Comparison of ENCODE assay signal across 8 cellular contexts in genomic region chr17:64808178-64808977, GRCh38.
A peak's percentile ranks its signal among the peaks of the same experiment; 100 is the strongest.
DNase-seq lines count a peak whose midpoint lies in the region; ATAC-seq, FAIRE-seq and TF ChIP-seq lines count a peak whose summit lies in the region.
"Not testable (repeated sequence)": the region's sequence is repeated elsewhere in the genome, so short reads cannot be mapped to it uniquely, and the experiment has no call there.

No MANE protein-coding gene starts in this region.

- POLR2A ChIA-PET in endothelial cell of umbilical vein (lab: Charles Lee) = not testable (repeated sequence)

- not testable (repeated sequence) for H3K4me3 Mint-ChIP-seq in neural crest cell
- H3K4me3 Mint-ChIP-seq in stimulated activated naive CD8-positive, alpha-beta T cell treated with anti-CD3 and anti-CD28 coated beads, Interleukin-15, Interleukin-2, amounts not matched to agents 100 ng/mL and 50 ng/mL, for 24 hours = peak overlapping the region; percentile 26

- DNase-seq in ELR (ENCODE audit: low read depth) (peak; percentile 84), HK-2 (ENCODE audit: unreplicated experiment) (peak; percentile 61), NOMO-1 treated with dmso at 0.1 percent for 144 hours (lab: John Stamatoyannopoulos, UW; ENCODE audit: unreplicated experiment) (peak; percentile 16), endothelial cell of umbilical vein (ENCODE audit: low read depth, low spot score) (peak; percentile 74)
- DNase-seq in activated CD8-positive, alpha-beta memory T cell treated with anti-CD3 and anti-CD28 coated beads, Interleukin-2, amount 50 U/mL, for 24 hours (ENCODE audit: extremely low read depth) = peak; percentile 21
- not testable (repeated sequence) for DNase-seq in neural crest cell (ENCODE audit: low read depth, low spot score)

- H3K79me2 ChIP-seq in endothelial cell of umbilical vein (ENCODE audit: control insufficient read depth, insufficient read depth, low read length) = not testable (repeated sequence)

- not testable (repeated sequence) for H3K36me3 ChIP-seq in endothelial cell of umbilical vein (ENCODE audit: control insufficient read depth in 2 of 2, extremely low read depth in 1 of 2, insufficient read depth in 2 of 2, low read length in 2 of 2)

- not testable (repeated sequence) for H3K4me3 ChIP-seq in endothelial cell of umbilical vein (replicated peaks in 1 of 3; ENCODE audit: insufficient read depth in 1 of 3, low read depth in 1 of 3, low read length in 3 of 3)

- dilution Hi-C loops in endothelial cell of umbilical vein (cut with MboI; ENCODE audit: extremely low pct_ligation_motif_present, low sequenced_read_pairs) = not testable (repeated sequence)

- H3K4me1 ChIP-seq in endothelial cell of umbilical vein (ENCODE audit: control insufficient read depth, extremely low read depth, insufficient read depth, low read length) = not testable (repeated sequence)

- H3K9ac ChIP-seq in endothelial cell of umbilical vein (replicated peaks; ENCODE audit: extremely low read depth, insufficient read depth, low read length) = not testable (repeated sequence)

- H4K20me1 ChIP-seq in endothelial cell of umbilical vein (replicated peaks; ENCODE audit: control insufficient read depth, extremely low read depth, insufficient read depth, low read length) = not testable (repeated sequence)

- H3K27ac Mint-ChIP-seq in neural crest cell (ENCODE audit: unreplicated experiment) = peak overlapping the region; percentile 19
- H3K27ac Mint-ChIP-seq in stimulated activated naive CD8-positive, alpha-beta T cell treated with anti-CD3 and anti-CD28 coated beads, Interleukin-15, Interleukin-2, amounts not matched to agents 100 ng/mL and 50 ng/mL, for 24 hours = peak overlapping the region; percentile 91

- H3K4me1 Mint-ChIP-seq in neural crest cell = not testable (repeated sequence)
- peaks cover 23% of the 10 kb centered on the region for H3K4me1 Mint-ChIP-seq in stimulated activated naive CD8-positive, alpha-beta T cell treated with anti-CD3 and anti-CD28 coated beads, Interleukin-15, Interleukin-2, amounts not matched to agents 100 ng/mL and 50 ng/mL, for 24 hours (ENCODE audit: low read depth)

- H3K9me3 ChIP-seq in endothelial cell of umbilical vein (replicated peaks; ENCODE audit: control insufficient read depth, insufficient read depth, low read length) = not testable (repeated sequence)

- H3K27me3 Mint-ChIP-seq in neural crest cell (ENCODE audit: low read depth); stimulated activated naive CD8-positive, alpha-beta T cell treated with anti-CD3 and anti-CD28 coated beads, Interleukin-15, Interleukin-2, amounts not matched to agents 100 ng/mL and 50 ng/mL, for 24 hours: not testable (repeated sequence)

- not testable (repeated sequence) for TF ChIP-seq POLR2A in endothelial cell of umbilical vein (IDR thresholded peaks at IDR 0.05; ENCODE audit: low read depth, low read length)

- H3K9me3 Mint-ChIP-seq in neural crest cell; stimulated activated naive CD8-positive, alpha-beta T cell treated with anti-CD3 and anti-CD28 coated beads, Interleukin-15, Interleukin-2, amounts not matched to agents 100 ng/mL and 50 ng/mL, for 24 hours: not testable (repeated sequence)

- not testable (repeated sequence) for H3K27me3 ChIP-seq in endothelial cell of umbilical vein (ENCODE audit: control insufficient read depth in 2 of 2, insufficient read depth in 2 of 2, low read length in 2 of 2)

- not testable (repeated sequence) for H2AFZ ChIP-seq in endothelial cell of umbilical vein (ENCODE audit: low read depth, low read length)

- TF ChIP-seq CTCF in endothelial cell of umbilical vein (IDR thresholded peaks at IDR 0.05; ENCODE audit: extremely low read depth in 1 of 2, insufficient read depth in 1 of 2, low read depth in 1 of 2, low read length in 2 of 2); neural crest cell (conservative IDR thresholded peaks at IDR 0.05): not testable (repeated sequence)

- not testable (repeated sequence) for BruUV-seq in endothelial cell of umbilical vein (replicated peaks; lab: Mats Ljungman, UMichigan)

- intact Hi-C loops in endothelial cell of umbilical vein (cut with micrococcal nuclease) = not testable (repeated sequence)

- ATAC-seq in GM21723 (IDR thresholded peaks at IDR 0.05; ENCODE audit: unreplicated experiment) = peak; percentile 86

- H3K27ac ChIP-seq in endothelial cell of umbilical vein (ENCODE audit: insufficient read depth, low read depth, low read length) = peak overlapping the region; percentile 33

- CTCF ChIA-PET in endothelial cell of umbilical vein (lab: Charles Lee) = not testable (repeated sequence)

- H3K9me1 ChIP-seq in endothelial cell of umbilical vein (replicated peaks; ENCODE audit: control insufficient read depth, extremely low read depth, insufficient read depth, low read length) = not testable (repeated sequence)

- H3K36me3 Mint-ChIP-seq in neural crest cell (ENCODE audit: low read depth) = not testable (repeated sequence)
- peaks cover 13% of the 10 kb centered on the region for H3K36me3 Mint-ChIP-seq in stimulated activated naive CD8-positive, alpha-beta T cell treated with anti-CD3 and anti-CD28 coated beads, Interleukin-15, Interleukin-2, amounts not matched to agents 100 ng/mL and 50 ng/mL, for 24 hours (ENCODE audit: low read depth)

- H3K4me2 ChIP-seq in endothelial cell of umbilical vein (ENCODE audit: insufficient read depth, low read length) = not testable (repeated sequence)

- peak; percentile 91 for FAIRE-seq in endothelial cell of umbilical vein (lab: Jason Lieb, UNC)

TF ChIP-seq in endothelial cell of umbilical vein, 7 proteins besides CTCF, POLR2A, EP300 and RAD21:
- TF ChIP-seq JUN (IDR thresholded peaks at IDR 0.05; ENCODE audit: borderline replicate concordance, insufficient read depth, insufficient read length, low read depth) (peak; percentile 42), FOS (IDR thresholded peaks at IDR 0.05; ENCODE audit: borderline replicate concordance, insufficient read depth, low read length) (peak; percentile 49)
